In genomic region chr3:144864646-144865045, GRCh38 we compare ENCODE assay signal across 17 cellular contexts.
A peak's percentile ranks its signal among the peaks of the same experiment; 100 is the strongest.
DNase-seq lines count a peak whose midpoint lies in the region; ATAC-seq and TF ChIP-seq lines count a peak whose summit lies in the region.
"Had no signal": no experiment of that assay in that cellular context is flagged by ENCODE, and none has a peak within 500 bp of the region (broad histone marks: within the 10 kb centered on the region; RNA-seq: fewer than 3 reads in every experiment).

No MANE protein-coding gene starts in this region.

- peak; percentile 7 for DNase-seq in MCF 10A (ENCODE audit: unreplicated experiment)
- DNase-seq in breast epithelium (ENCODE audit: low spot score in 2 of 2) = no peak
- DNase-seq in mammary epithelial cell = peak; percentile 71
- DNase-seq in epithelial cell of prostate (ENCODE audit: low read depth, low spot score) = peak; percentile 5
- DNase-seq in activated T-helper 2 cell treated with anti-CD3 and anti-CD28 coated beads, Interferon-gamma antibody, Interleukin-2, Interleukin-4, amounts not matched to agents 10 μg/mL and 5 μg/mL and 100 μg/mL, durations not matched to agents 14 hours and 24 hours and 36 hours (ENCODE audit: low spot score) = no peak
- DNase-seq: ACHN; Caco-2; CD4-positive, alpha-beta T cell; GOT3; H7; HFFc6; IMR-90 had no signal

- no peak for TF ChIP-seq POLR2A in breast epithelium (IDR thresholded peaks at IDR 0.05)

- H3K27me3 ChIP-seq in breast epithelium (no peaks in the 10 kb centered on the region), mammary epithelial cell (ENCODE audit: insufficient read depth, low read length) (no peaks in the 10 kb centered on the region)

- H3K79me2 ChIP-seq in mammary epithelial cell (ENCODE audit: insufficient read depth, low read length) = no peaks in the 10 kb centered on the region

- no peak overlapping the region for H3K4me3 Mint-ChIP-seq in MCF 10A (ENCODE audit: unreplicated experiment)
- H3K4me3 Mint-ChIP-seq in activated T-helper 2 cell treated with anti-CD3 and anti-CD28 coated beads, Interferon-gamma antibody, Interleukin-2, Interleukin-4, amounts not matched to agents 10 μg/mL and 5 μg/mL and 100 μg/mL, durations not matched to agents 14 hours and 24 hours and 36 hours (ENCODE audit: low read depth) = no peak overlapping the region
- H3K4me3 Mint-ChIP-seq: CD4-positive, alpha-beta T cell; HFFc6 had no signal

- no peaks in the 10 kb centered on the region for H3K36me3 ChIP-seq in breast epithelium
- H3K36me3 ChIP-seq in mammary epithelial cell (ENCODE audit: insufficient read depth, low read length) = no peaks in the 10 kb centered on the region

- no peaks in the 10 kb centered on the region for H3K9me3 Mint-ChIP-seq in MCF 10A (ENCODE audit: unreplicated experiment)
- H3K9me3 Mint-ChIP-seq in activated T-helper 2 cell treated with anti-CD3 and anti-CD28 coated beads, Interferon-gamma antibody, Interleukin-2, Interleukin-4, amounts not matched to agents 10 μg/mL and 5 μg/mL and 100 μg/mL, durations not matched to agents 14 hours and 24 hours and 36 hours = no peaks in the 10 kb centered on the region
- H3K9me3 Mint-ChIP-seq: CD4-positive, alpha-beta T cell had no signal

- H2AFZ ChIP-seq in mammary epithelial cell (ENCODE audit: low read depth, low read length) = peak overlapping the region; percentile 71

- H3K27me3 Mint-ChIP-seq in MCF 10A (ENCODE audit: insufficient read depth, unreplicated experiment) = peaks cover 6% of the 10 kb centered on the region
- H3K27me3 Mint-ChIP-seq in activated T-helper 2 cell treated with anti-CD3 and anti-CD28 coated beads, Interferon-gamma antibody, Interleukin-2, Interleukin-4, amounts not matched to agents 10 μg/mL and 5 μg/mL and 100 μg/mL, durations not matched to agents 14 hours and 24 hours and 36 hours (ENCODE audit: low read depth) = no peaks in the 10 kb centered on the region
- H3K27me3 Mint-ChIP-seq: CD4-positive, alpha-beta T cell had no signal

- no peak overlapping the region for H3K4me3 ChIP-seq in breast epithelium
- H3K4me3 ChIP-seq in mammary epithelial cell (replicated peaks in 1 of 3; ENCODE audit: insufficient read depth in 1 of 3, low read depth in 2 of 3, low read length in 3 of 3) = no peak overlapping the region

- dilution Hi-C loops in mammary epithelial cell (cut with HindIII; ENCODE audit: low sequenced_read_pairs) = no loop called here

- no peaks in the 10 kb centered on the region for H3K4me1 ChIP-seq in breast epithelium
- H3K4me1 ChIP-seq in mammary epithelial cell (ENCODE audit: insufficient read depth, low read length) = peaks cover 10% of the 10 kb centered on the region
- H3K4me1 ChIP-seq: Caco-2 had no signal

- no peaks in the 10 kb centered on the region for H3K36me3 Mint-ChIP-seq in MCF 10A (ENCODE audit: insufficient read depth, unreplicated experiment)
- H3K36me3 Mint-ChIP-seq in activated T-helper 2 cell treated with anti-CD3 and anti-CD28 coated beads, Interferon-gamma antibody, Interleukin-2, Interleukin-4, amounts not matched to agents 10 μg/mL and 5 μg/mL and 100 μg/mL, durations not matched to agents 14 hours and 24 hours and 36 hours (ENCODE audit: low read depth) = no peaks in the 10 kb centered on the region

- no peak overlapping the region for H3K9ac ChIP-seq in mammary epithelial cell (ENCODE audit: insufficient read depth, low read length)

- BruUV-seq in MCF 10A (replicated peaks; lab: Mats Ljungman, UMichigan) (no TSS peak), mammary epithelial cell (replicated peaks; lab: Mats Ljungman, UMichigan) (no TSS peak)

- H4K20me1 ChIP-seq in mammary epithelial cell (ENCODE audit: insufficient read depth, low read length) = no peaks in the 10 kb centered on the region

- H3K27ac ChIP-seq in breast epithelium = no peak overlapping the region
- H3K27ac ChIP-seq in mammary epithelial cell (ENCODE audit: insufficient read depth, low read depth, low read length) = peak overlapping the region; percentile 15
- no peak overlapping the region for H3K27ac ChIP-seq in epithelial cell of prostate
- H3K27ac ChIP-seq: C4-2B, HL-60 had no signal

- 0% methylated on average over 2 of the region's 2 CpGs for WGBS in mammary epithelial cell (ENCODE audit: low coverage, missing lambda C conversion rate)

- peaks cover 5% of the 10 kb centered on the region for H3K4me1 Mint-ChIP-seq in MCF 10A (ENCODE audit: insufficient read depth, unreplicated experiment)
- no peaks in the 10 kb centered on the region for H3K4me1 Mint-ChIP-seq in activated T-helper 2 cell treated with anti-CD3 and anti-CD28 coated beads, Interferon-gamma antibody, Interleukin-2, Interleukin-4, amounts not matched to agents 10 μg/mL and 5 μg/mL and 100 μg/mL, durations not matched to agents 14 hours and 24 hours and 36 hours (ENCODE audit: low read depth)

- no peak overlapping the region for H3K27ac Mint-ChIP-seq in MCF 10A (ENCODE audit: low read depth, unreplicated experiment)
- no peak overlapping the region for H3K27ac Mint-ChIP-seq in activated T-helper 2 cell treated with anti-CD3 and anti-CD28 coated beads, Interferon-gamma antibody, Interleukin-2, Interleukin-4, amounts not matched to agents 10 μg/mL and 5 μg/mL and 100 μg/mL, durations not matched to agents 14 hours and 24 hours and 36 hours
- H3K27ac Mint-ChIP-seq: CD4-positive, alpha-beta T cell; HFFc6 had no signal

- H3K9me3 ChIP-seq in breast epithelium (no peaks in the 10 kb centered on the region), mammary epithelial cell (replicated peaks; ENCODE audit: insufficient read depth, low read length) (no peaks in the 10 kb centered on the region)
- H3K9me3 ChIP-seq: Caco-2 had no signal

- ATAC-seq in GM18511 (IDR thresholded peaks at IDR 0.05; ENCODE audit: unreplicated experiment) = no peak
- ATAC-seq in GM21360 (IDR thresholded peaks at IDR 0.05; ENCODE audit: unreplicated experiment) = no peak
- ATAC-seq: HCT116 had no signal

- POLR2A ChIA-PET in MCF 10A (lab: Yijun Ruan, JAX) = no interaction called here

- H3K4me2 ChIP-seq in mammary epithelial cell (ENCODE audit: insufficient read depth, low read depth, low read length) = peak overlapping the region; percentile 51

- in situ Hi-C loops in mammary epithelial cell (cut with MboI; ENCODE audit: low sequenced_read_pairs in 2 of 2) = no loop called here

- TF ChIP-seq CTCF in MCF 10A (IDR thresholded peaks at IDR 0.05; ENCODE audit: unreplicated experiment) (no peak), breast epithelium (IDR thresholded peaks at IDR 0.05) (no peak), mammary epithelial cell (conservative IDR thresholded peaks at IDR 0.05 in 1 of 2, IDR thresholded peaks at IDR 0.05 in 1 of 2; ENCODE audit: extremely low read depth in 1 of 2, insufficient read depth in 1 of 2, low read depth in 1 of 2, low read length in 2 of 2) (no peak)

- intact Hi-C loops in MCF 10A (cut with micrococcal nuclease) = no loop called here
- intact Hi-C loops in breast epithelium (cut with DNase I; ENCODE audit: low total_unique reads) = no loop called here
- intact Hi-C loops in mammary epithelial cell (cut with micrococcal nuclease) = no loop called here
- intact Hi-C loops in activated T-helper 2 cell treated with anti-CD3 and anti-CD28 coated beads, Interferon-gamma antibody, Interleukin-2, Interleukin-4, amounts not matched to agents 10 μg/mL and 5 μg/mL and 100 μg/mL, durations not matched to agents 14 hours and 24 hours and 36 hours (cut with micrococcal nuclease) = no loop called here

- CTCF ChIA-PET in MCF 10A (lab: Yijun Ruan, JAX) (interaction anchor here (0.6 kb wide), 1 partner anchor 888 kb away, joined by 3 read pairs; no protein-coding TSS in a partner anchor), mammary epithelial cell (lab: Charles Lee; ENCODE audit: low non-redundant PET) (no interaction called here)

Comparison
In these comparisons a context has a peak if more than half of its experiments do, and no peak if none do; other contexts are left out.
1. DNase-seq: peak in MCF 10A (single experiment), mammary epithelial cell (single experiment) and epithelial cell of prostate (single experiment); none in breast epithelium (0 of 2) and activated T-helper 2 cell treated with anti-CD3 and anti-CD28 coated beads, Interferon-gamma antibody, Interleukin-2, Interleukin-4, amounts not matched to agents 10 μg/mL and 5 μg/mL and 100 μg/mL, durations not matched to agents 14 hours and 24 hours and 36 hours (single experiment).